ENCODE assay signal across 21 cellular contexts in genomic region chr9:113863345-113863744, GRCh38.
"Had no signal": no experiment of that assay in that cellular context is flagged by ENCODE, and none has a peak within 500 bp of the region (broad histone marks: within the 10 kb centered on the region; RNA-seq: fewer than 3 reads in every experiment).

No MANE protein-coding gene starts in this region.

- ATAC-seq: left cardiac atrium; left lung; lower lobe of right lung; natural killer cell; right lobe of liver; stimulated activated memory B cell treated with anti-CD40 and anti-IgM and Interleukin-4, amounts not matched to agents 10 μg/mL and 1 μg/mL and 100 μg/mL, for 72 hours; stimulated activated naive CD8-positive, alpha-beta T cell treated with anti-CD3 and anti-CD28 coated beads, Interleukin-15, amount 100 ng/mL, for 72 hours had no signal

- DNase-seq: hippocampal formation; kidney glomerular epithelial cell; left cardiac atrium; left lung; lower lobe of right lung; mammary epithelial cell; mesenchymal stem cell; naive B cell; natural killer cell; ovary; right lobe of liver; stimulated activated CD4-positive, alpha-beta T cell treated with anti-CD3 and anti-CD28 coated beads, Interleukin-1b, Interleukin-23, amount 100 ng/mL, for 48 hours; stimulated activated CD4-positive, alpha-beta T cell treated with anti-CD3 and anti-CD28 coated beads, Interleukin-2, amount 100 ng/mL, for 48 hours; stimulated activated CD4-positive, alpha-beta T cell treated with anti-CD3 and anti-CD28 coated beads, Interleukin-4, amount 100 ng/mL, for 4 hours; stimulated activated CD8-positive, alpha-beta memory T cell treated with anti-CD3 and anti-CD28 coated beads, Interleukin-4, amount 100 ng/mL, for 48 hours; stimulated activated naive CD4-positive, alpha-beta T cell treated with Interleukin-2 at 50 U/mL for 16 hours; stimulated activated naive CD8-positive, alpha-beta T cell treated with anti-CD3 and anti-CD28 coated beads, Interleukin-15, amount 100 ng/mL, for 72 hours; substantia nigra; upper lobe of left lung had no signal

- H3K27ac Mint-ChIP-seq: natural killer cell; progenitor cell of endocrine pancreas; stimulated activated memory B cell treated with anti-CD40 and anti-IgM and Interleukin-4, amounts not matched to agents 10 μg/mL and 1 μg/mL and 100 μg/mL, for 72 hours; stimulated activated naive CD8-positive, alpha-beta T cell treated with anti-CD3 and anti-CD28 coated beads, Interleukin-15, amount 100 ng/mL, for 72 hours had no signal

- H3K9me3 Mint-ChIP-seq: natural killer cell; stimulated activated memory B cell treated with anti-CD40 and anti-IgM and Interleukin-4, amounts not matched to agents 10 μg/mL and 1 μg/mL and 100 μg/mL, for 72 hours; stimulated activated naive CD8-positive, alpha-beta T cell treated with anti-CD3 and anti-CD28 coated beads, Interleukin-15, amount 100 ng/mL, for 72 hours had no signal

- H3K4me1 Mint-ChIP-seq: naive B cell; natural killer cell; stimulated activated memory B cell treated with anti-CD40 and anti-IgM and Interleukin-4, amounts not matched to agents 10 μg/mL and 1 μg/mL and 100 μg/mL, for 72 hours; stimulated activated naive CD8-positive, alpha-beta T cell treated with anti-CD3 and anti-CD28 coated beads, Interleukin-15, amount 100 ng/mL, for 72 hours had no signal

- H3K36me3 Mint-ChIP-seq: naive B cell; natural killer cell; stimulated activated memory B cell treated with anti-CD40 and anti-IgM and Interleukin-4, amounts not matched to agents 10 μg/mL and 1 μg/mL and 100 μg/mL, for 72 hours had no signal

- H3K4me3 Mint-ChIP-seq: naive B cell; natural killer cell; stimulated activated memory B cell treated with anti-CD40 and anti-IgM and Interleukin-4, amounts not matched to agents 10 μg/mL and 1 μg/mL and 100 μg/mL, for 72 hours; stimulated activated naive CD8-positive, alpha-beta T cell treated with anti-CD3 and anti-CD28 coated beads, Interleukin-15, amount 100 ng/mL, for 72 hours had no signal
